ENCODE assay signal across 23 cellular contexts in the genomic region with DNA sequence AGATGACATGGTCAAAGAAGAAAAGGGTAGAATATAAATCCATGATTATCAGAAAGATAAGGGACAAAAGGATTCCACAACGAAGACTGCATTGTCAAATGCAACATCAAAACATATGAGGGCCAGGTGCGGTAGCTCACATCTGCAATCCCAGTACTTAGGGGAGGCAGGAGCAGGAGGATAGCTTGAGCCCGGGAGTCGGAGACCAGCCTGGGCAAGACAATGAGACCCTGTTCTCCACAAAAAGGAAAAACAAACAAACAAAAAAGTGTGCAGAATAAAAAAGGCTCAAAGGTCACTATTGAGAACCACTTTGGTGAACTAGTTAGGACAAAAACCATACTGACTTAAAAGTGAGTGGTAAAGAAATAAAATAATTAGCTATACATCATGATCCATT.
"Had no signal": no experiment of that assay in that cellular context is flagged by ENCODE, and none has a peak within 500 bp of the region (broad histone marks: within the 10 kb centered on the region; RNA-seq: fewer than 3 reads in every experiment).

No MANE protein-coding gene starts in this region.

- H3K27ac Mint-ChIP-seq: effector memory CD8-positive, alpha-beta T cell; naive thymus-derived CD8-positive, alpha-beta T cell; stimulated activated naive CD8-positive, alpha-beta T cell treated with anti-CD3 and anti-CD28 coated beads, Interleukin-15, amount 100 ng/mL, for 72 hours had no signal

- H3K27ac ChIP-seq: neutrophil, pancreas, suprapubic skin, transverse colon, upper lobe of right lung, uterus had no signal

- H3K4me2 ChIP-seq: smooth muscle cell had no signal

- H3K4me1 Mint-ChIP-seq: naive thymus-derived CD8-positive, alpha-beta T cell; stimulated activated naive CD8-positive, alpha-beta T cell treated with anti-CD3 and anti-CD28 coated beads, Interleukin-15, amount 100 ng/mL, for 72 hours had no signal

- H3K9me3 Mint-ChIP-seq: effector memory CD8-positive, alpha-beta T cell; naive thymus-derived CD8-positive, alpha-beta T cell; stimulated activated naive CD8-positive, alpha-beta T cell treated with anti-CD3 and anti-CD28 coated beads, Interleukin-15, amount 100 ng/mL, for 72 hours had no signal

- H3K27me3 ChIP-seq: neutrophil, pancreas, suprapubic skin, transverse colon, upper lobe of right lung, uterus had no signal

- H3K27me3 Mint-ChIP-seq: stimulated activated naive CD8-positive, alpha-beta T cell treated with anti-CD3 and anti-CD28 coated beads, Interleukin-15, amount 100 ng/mL, for 72 hours had no signal

- H3K4me1 ChIP-seq: transverse colon, upper lobe of right lung, uterus had no signal

- H3K36me3 ChIP-seq: neutrophil, pancreas, suprapubic skin, transverse colon, upper lobe of right lung, uterus had no signal

- H3K4me3 Mint-ChIP-seq: effector memory CD8-positive, alpha-beta T cell; naive thymus-derived CD8-positive, alpha-beta T cell; stimulated activated naive CD8-positive, alpha-beta T cell treated with anti-CD3 and anti-CD28 coated beads, Interleukin-15, amount 100 ng/mL, for 72 hours had no signal

- H3K36me3 Mint-ChIP-seq: naive thymus-derived CD8-positive, alpha-beta T cell had no signal

- ATAC-seq: effector memory CD8-positive, alpha-beta T cell; left lobe of liver; naive thymus-derived CD8-positive, alpha-beta T cell; pancreas; sciatic nerve; stimulated activated naive CD8-positive, alpha-beta T cell treated with anti-CD3 and anti-CD28 coated beads, Interleukin-15, amount 100 ng/mL, for 72 hours; upper lobe of right lung had no signal

- H3K4me3 ChIP-seq: pancreas, smooth muscle cell, suprapubic skin, transverse colon, upper lobe of right lung, uterus had no signal

- H3K9me3 ChIP-seq: neutrophil, pancreas, suprapubic skin, transverse colon, upper lobe of right lung, uterus had no signal

- DNase-seq: cortex of kidney; effector memory CD8-positive, alpha-beta T cell; mesenchymal stem cell; midbrain; naive thymus-derived CD8-positive, alpha-beta T cell; pancreas; stimulated activated CD4-positive, alpha-beta T cell treated with anti-CD3 and anti-CD28 coated beads, Interleukin-12 subunit alpha, Interleukin-12 subunit beta, amount 100 ng/mL, for 4 hours; stimulated activated CD4-positive, alpha-beta T cell treated with anti-CD3 and anti-CD28 coated beads, Interleukin-1b, Interleukin-23, amount 100 ng/mL, for 48 hours; stimulated activated CD4-positive, alpha-beta T cell treated with anti-CD3 and anti-CD28 coated beads, Interleukin-4, amount 100 ng/mL, for 1 hour; stimulated activated CD8-positive, alpha-beta memory T cell treated with anti-CD3 and anti-CD28 coated beads, Interleukin-4, amount 100 ng/mL, for 48 hours; stimulated activated naive CD4-positive, alpha-beta T cell; stimulated activated naive CD8-positive, alpha-beta T cell treated with anti-CD3 and anti-CD28 coated beads, Interleukin-15, amount 100 ng/mL, for 72 hours; transverse colon; upper lobe of right lung; uterus had no signal

- FAIRE-seq: endometrium, frontal cortex, keratinocyte, pancreas had no signal
